ENCODE assay signal across 24 cellular contexts in genomic region chr1:59220356-59220755, GRCh38.
DNase-seq lines count a peak whose midpoint lies in the region; ATAC-seq and TF ChIP-seq lines count a peak whose summit lies in the region.
"Had no signal": no experiment of that assay in that cellular context is flagged by ENCODE, and none has a peak within 500 bp of the region (broad histone marks: within the 10 kb centered on the region; RNA-seq: fewer than 3 reads in every experiment).

No MANE protein-coding gene starts in this region.

- intact Hi-C loops in MCF 10A (cut with micrococcal nuclease): no loop called here
- intact Hi-C loops in breast epithelium (cut with DNase I; ENCODE audit: low total_unique reads): no loop called here
- intact Hi-C loops in tibial artery (cut with DNase I; ENCODE audit: low total_unique reads): no loop called here
- intact Hi-C loops in esophagus muscularis mucosa (cut with DNase I): no loop called here

- H3K9me3 ChIP-seq in breast epithelium (no peaks in the 10 kb centered on the region), tibial artery (no peaks in the 10 kb centered on the region), esophagus muscularis mucosa (no peaks in the 10 kb centered on the region)
- H3K9me3 ChIP-seq: A549, left ventricle myocardium inferior, testis had no signal

- DNase-seq in MCF 10A (ENCODE audit: unreplicated experiment): peak; percentile 24
- no peak for DNase-seq in breast epithelium (ENCODE audit: low spot score in 2 of 2)
- DNase-seq in OCI-M1 (lab: John Stamatoyannopoulos, UW): peak; percentile 2
- peak; percentile 13 for DNase-seq in iris pigment epithelial cell (ENCODE audit: low read depth)
- DNase-seq in tibial artery: no peak
- no peak for DNase-seq in esophagus muscularis mucosa (ENCODE audit: extremely low spot score)
- DNase-seq: activated CD4-positive, alpha-beta T cell treated with anti-CD3 and anti-CD28 coated beads, Interleukin-2, amount 50 U/mL, for 4 hours; activated effector memory CD4-positive, alpha-beta T cell treated with anti-CD3 and anti-CD28 coated beads, Interleukin-2, amount 50 U/mL, for 16 hours; activated naive CD8-positive, alpha-beta T cell treated with anti-CD3 and anti-CD28 coated beads, Interleukin-2, amount 50 U/mL, for 24 hours; left ventricle myocardium inferior; midbrain; NCI-H1092 treated with DMSO at 0.1 percent for 48 hours; NCI-H2081 treated with DMSO at 0.1 percent for 48 hours; NCI-H510A; retina; Right ventricle myocardium superior; testis had no signal

- no peaks in the 10 kb centered on the region for H3K36me3 Mint-ChIP-seq in MCF 10A (ENCODE audit: insufficient read depth, unreplicated experiment)

- no peaks in the 10 kb centered on the region for H3K36me3 ChIP-seq in breast epithelium
- H3K36me3 ChIP-seq in tibial artery: no peaks in the 10 kb centered on the region
- no peaks in the 10 kb centered on the region for H3K36me3 ChIP-seq in esophagus muscularis mucosa
- H3K36me3 ChIP-seq: BLaER1, left ventricle myocardium inferior had no signal

- no peak for TF ChIP-seq CTCF in MCF 10A (IDR thresholded peaks at IDR 0.05; ENCODE audit: unreplicated experiment)
- no peak for TF ChIP-seq CTCF in breast epithelium (IDR thresholded peaks at IDR 0.05)
- no peak for TF ChIP-seq CTCF in tibial artery (IDR thresholded peaks at IDR 0.05)
- TF ChIP-seq CTCF in esophagus muscularis mucosa (IDR thresholded peaks at IDR 0.05): no peak

- H3K4me1 Mint-ChIP-seq in MCF 10A (ENCODE audit: insufficient read depth, unreplicated experiment): peaks cover 7% of the 10 kb centered on the region
- H3K4me1 Mint-ChIP-seq: activated naive CD8-positive, alpha-beta T cell treated with anti-CD3 and anti-CD28 coated beads, Interleukin-2, amount 50 U/mL, for 24 hours had no signal

- H3K9me3 Mint-ChIP-seq in MCF 10A (ENCODE audit: unreplicated experiment): peaks cover 21% of the 10 kb centered on the region

- H3K27ac Mint-ChIP-seq in MCF 10A (ENCODE audit: low read depth, unreplicated experiment): no peak overlapping the region
- H3K27ac Mint-ChIP-seq: activated naive CD8-positive, alpha-beta T cell treated with anti-CD3 and anti-CD28 coated beads, Interleukin-2, amount 50 U/mL, for 24 hours; GM23338; T-helper 1 cell treated with Interleukin-12 subunit alpha and Interleukin-12 subunit beta and Interleukin-4 antibody, amounts not matched to agents 30 μg/mL and 1 μg/mL, for 36 hours had no signal

- no peak for TF ChIP-seq POLR2A in breast epithelium (IDR thresholded peaks at IDR 0.05)
- TF ChIP-seq POLR2A in esophagus muscularis mucosa (IDR thresholded peaks at IDR 0.05; ENCODE audit: low read depth): no peak

- 77% methylated on average over 5 of the region's 5 CpGs for WGBS in esophagus muscularis mucosa

- no TSS peak for BruUV-seq in MCF 10A (replicated peaks; lab: Mats Ljungman, UMichigan)

- no peaks in the 10 kb centered on the region for H3K27me3 Mint-ChIP-seq in MCF 10A (ENCODE audit: insufficient read depth, unreplicated experiment)

- POLR2A ChIA-PET in MCF 10A (lab: Yijun Ruan, JAX): no interaction called here

- H3K4me3 ChIP-seq in breast epithelium (no peak overlapping the region), tibial artery (no peak overlapping the region), esophagus muscularis mucosa (no peak overlapping the region)
- H3K4me3 ChIP-seq: A549, BLaER1, GM23338, left ventricle myocardium inferior, testis had no signal

- H3K27ac ChIP-seq in breast epithelium (no peak overlapping the region), tibial artery (peak overlapping the region; percentile 0 to 7), esophagus muscularis mucosa (replicated peaks in 1 of 4) (no peak overlapping the region)
- H3K27ac ChIP-seq: A549, BLaER1, left ventricle myocardium inferior, testis had no signal

- H3K27me3 ChIP-seq in breast epithelium: no peaks in the 10 kb centered on the region
- H3K27me3 ChIP-seq in tibial artery: no peaks in the 10 kb centered on the region
- no peaks in the 10 kb centered on the region for H3K27me3 ChIP-seq in esophagus muscularis mucosa
- H3K27me3 ChIP-seq: BLaER1, testis had no signal

- ATAC-seq in GM18519 (IDR thresholded peaks at IDR 0.05; ENCODE audit: low FRiP score, unreplicated experiment): no peak
- no peak for ATAC-seq in GM18867 (IDR thresholded peaks at IDR 0.05; ENCODE audit: unreplicated experiment)
- ATAC-seq: A549; activated naive CD8-positive, alpha-beta T cell treated with anti-CD3 and anti-CD28 coated beads, Interleukin-2, amount 50 U/mL, for 24 hours; GM23338 had no signal

- CTCF ChIA-PET in MCF 10A (lab: Yijun Ruan, JAX): interaction anchor here (1.2 kb wide), 1 partner anchor 20 kb away, joined by 4 read pairs; no protein-coding TSS in a partner anchor

- H3K4me1 ChIP-seq in breast epithelium (no peaks in the 10 kb centered on the region), tibial artery (peaks cover 0 to 32% (median 12%) of the 10 kb centered on the region in 4 donors), esophagus muscularis mucosa (no peaks in the 10 kb centered on the region)
- H3K4me1 ChIP-seq: BLaER1 had no signal

- TF ChIP-seq EP300 in esophagus muscularis mucosa (IDR thresholded peaks at IDR 0.05): no peak

- no peak overlapping the region for H3K4me3 Mint-ChIP-seq in MCF 10A (ENCODE audit: unreplicated experiment)
- H3K4me3 Mint-ChIP-seq: activated naive CD8-positive, alpha-beta T cell treated with anti-CD3 and anti-CD28 coated beads, Interleukin-2, amount 50 U/mL, for 24 hours; GM23338; neural crest cell; T-helper 1 cell treated with Interleukin-12 subunit alpha and Interleukin-12 subunit beta and Interleukin-4 antibody, amounts not matched to agents 30 μg/mL and 1 μg/mL, for 36 hours had no signal

Comparison
In these comparisons a context has a peak if more than half of its experiments do, and no peak if none do; other contexts are left out.
1. DNase-seq: peak in MCF 10A (single experiment), OCI-M1 (single experiment) and iris pigment epithelial cell (single experiment); none in breast epithelium (0 of 2), tibial artery (0 of 2) and esophagus muscularis mucosa (single experiment).
2. H3K27ac ChIP-seq: peak in tibial artery (2 of 2); none in breast epithelium (0 of 2) and esophagus muscularis mucosa (0 of 4).